In genomic region chr5:42994285-42995151, GRCh38 we compare ENCODE assay signal across 8 cellular contexts. TPM values are rescaled to one million over a fixed set of nuclear protein-coding genes. Genes with fewer than 3 reads are reported as not detected.
DNase-seq lines count a peak whose midpoint lies in the region; TF ChIP-seq lines count a peak whose summit lies in the region.

No MANE protein-coding gene starts in this region.

- H3K4me3 ChIP-seq in HFF-Myc (replicated peaks; ENCODE audit: low read depth, low read length), result peak overlapping the region; percentile 52

- DNase-seq in HFF-Myc (ENCODE audit: extremely low read depth, low read depth) (peak; percentile 80), NCI-H187 treated with DMSO at 0.1 percent for 48 hours (lab: John Stamatoyannopoulos, UW) (peak; percentile 69), dermis microvascular lymphatic vessel endothelial cell (ENCODE audit: low read depth in 2 of 2) (peak; percentile 96 to 97), medulla oblongata (ENCODE audit: extremely low spot score) (peak; percentile 87), NCI-H446 treated with DMSO at 0.1 percent for 48 hours (lab: John Stamatoyannopoulos, UW) (no peak)
- peak; percentile 93 for DNase-seq in activated CD4-positive, alpha-beta T cell treated with anti-CD3 and anti-CD28 coated beads for 48 hours
- DNase-seq in stimulated activated CD4-positive, alpha-beta T cell treated with anti-CD3 and anti-CD28 coated beads, TNF-alpha, amount 100 ng/mL, for 24 hours (ENCODE audit: low read depth in 3 of 3), result peak; percentile 68 to 85 (median 79)

- TF ChIP-seq CTCF in GM12801 (IDR thresholded peaks at IDR 0.05; ENCODE audit: extremely low read depth, insufficient read length) (peak; percentile 51), HFF-Myc (IDR thresholded peaks at IDR 0.05; ENCODE audit: low read depth, low read length, missing control alignments) (peak; percentile 78)

RNA-seq across cellular contexts. Expression of gene ANXA2R, which starts 45.6 kb away (rescaled TPM):
- total RNA-seq in dermis microvascular lymphatic vessel endothelial cell, result 6.0 and 9.6 TPM in 2 replicates
